22 cellular contexts compared by ENCODE assay signal in genomic region chr3:10534066-10534465, GRCh38. TPM values are rescaled to one million over a fixed set of nuclear protein-coding genes. Genes with fewer than 3 reads are reported as not detected.
DNase-seq lines count a peak whose midpoint lies in the region; TF ChIP-seq lines count a peak whose summit lies in the region.
"Had no signal": no experiment of that assay in that cellular context is flagged by ENCODE, and none has a peak within 500 bp of the region (broad histone marks: within the 10 kb centered on the region; RNA-seq: fewer than 3 reads in every experiment).

No MANE protein-coding gene starts in this region.

- no peak overlapping the region for H3K18ac ChIP-seq in neuronal stem cell (ENCODE audit: low read length)

- no peak overlapping the region for H3K14ac ChIP-seq in neuronal stem cell (ENCODE audit: low read length)

- H3K9me3 ChIP-seq in colonic mucosa: no peaks in the 10 kb centered on the region
- no peaks in the 10 kb centered on the region for H3K9me3 ChIP-seq in neuronal stem cell (replicated peaks in 1 of 2; ENCODE audit: control insufficient read depth in 2 of 2, insufficient read depth in 1 of 2, low read depth in 1 of 2, low read length in 2 of 2)
- no peaks in the 10 kb centered on the region for H3K9me3 ChIP-seq in testis
- no peaks in the 10 kb centered on the region for H3K9me3 ChIP-seq in CD8-positive, alpha-beta memory T cell (ENCODE audit: low read length)
- H3K9me3 ChIP-seq: BE2C, Caco-2 had no signal

- H3K9ac ChIP-seq in colonic mucosa (ENCODE audit: low read depth in 2 of 2, low read length in 2 of 2) (no peak overlapping the region), neuronal stem cell (ENCODE audit: low read depth, low read length, poor library complexity) (no peak overlapping the region)

- H3K4me1 ChIP-seq in colonic mucosa (no peaks in the 10 kb centered on the region), neuronal stem cell (ENCODE audit: control insufficient read depth in 2 of 2, insufficient read depth in 1 of 2, low read depth in 1 of 2, low read length in 2 of 2) (peaks cover 0 to 8% of the 10 kb centered on the region in 2 donors), testis (no peaks in the 10 kb centered on the region)
- no peaks in the 10 kb centered on the region for H3K4me1 ChIP-seq in CD8-positive, alpha-beta memory T cell (ENCODE audit: insufficient read depth, low read length)
- H3K4me1 ChIP-seq: BE2C, Caco-2 had no signal

- H3K27me3 ChIP-seq in colonic mucosa: no peaks in the 10 kb centered on the region
- H3K27me3 ChIP-seq in neuronal stem cell (ENCODE audit: control insufficient read depth in 3 of 3, insufficient read depth in 3 of 3, low read depth in 1 of 3, low read length in 3 of 3): peaks cover 0 to 4% (median 0%) of the 10 kb centered on the region in 3 experiments
- H3K27me3 ChIP-seq in testis: no peaks in the 10 kb centered on the region
- H3K27me3 ChIP-seq in CD8-positive, alpha-beta memory T cell (ENCODE audit: insufficient read depth, low read length, poor library complexity, severe bottlenecking): no peaks in the 10 kb centered on the region
- H3K27me3 ChIP-seq: BE2C had no signal

- no peak overlapping the region for H2BK15ac ChIP-seq in neuronal stem cell (ENCODE audit: low read length)

- peaks cover 1% of the 10 kb centered on the region for H3K36me3 Mint-ChIP-seq in activated naive CD4-positive, alpha-beta T cell treated with anti-CD3 and anti-CD28 coated beads, Interleukin-2, amount 50 U/mL, for 24 hours
- H3K36me3 Mint-ChIP-seq in activated naive CD4-positive, alpha-beta T cell treated with anti-CD3 and anti-CD28 coated beads, Interleukin-2, amount 10 ng/mL, durations not matched to agents 7 days and 5 days: no peaks in the 10 kb centered on the region
- H3K36me3 Mint-ChIP-seq in CD8-positive, alpha-beta memory T cell: peaks cover 0 to 3% (median 1%) of the 10 kb centered on the region in 3 donors
- H3K36me3 Mint-ChIP-seq: CD4-positive, CD25-positive, alpha-beta regulatory T cell had no signal

- DNase-seq in activated naive CD4-positive, alpha-beta T cell treated with anti-CD3 and anti-CD28 coated beads, Interleukin-2, amount 10 ng/mL, durations not matched to agents 7 days and 5 days: no peak
- peak; percentile 5 for DNase-seq in colonic mucosa
- no peak for DNase-seq in neuronal stem cell (ENCODE audit: low spot score)
- DNase-seq in testis: peak; percentile 4
- no peak for DNase-seq in NCI-H748 treated with DMSO at 0.1 percent for 48 hours (lab: John Stamatoyannopoulos, UW)
- DNase-seq in SK-N-DZ (ENCODE audit: low spot score): no peak
- no peak for DNase-seq in CD8-positive, alpha-beta memory T cell
- DNase-seq: BE2C; Caco-2; CD4-positive, CD25-positive, alpha-beta regulatory T cell; DMS153; GDM1; NCI-H1417; NCI-H187 treated with DMSO at 0.1 percent for 48 hours; NCI-H226; NCI-H524; PC-3; RPMI8226 had no signal

- H3K23ac ChIP-seq in neuronal stem cell (ENCODE audit: low read depth, low read length, poor library complexity): no peak overlapping the region

- no peak overlapping the region for H3K4me3 ChIP-seq in colonic mucosa
- no peak overlapping the region for H3K4me3 ChIP-seq in neuronal stem cell (ENCODE audit: low read length in 2 of 2)
- H3K4me3 ChIP-seq in testis: no peak overlapping the region
- H3K4me3 ChIP-seq in CD8-positive, alpha-beta memory T cell (ENCODE audit: low read length): no peak overlapping the region

- no peaks in the 10 kb centered on the region for H3K4me1 Mint-ChIP-seq in activated naive CD4-positive, alpha-beta T cell treated with anti-CD3 and anti-CD28 coated beads, Interleukin-2, amount 50 U/mL, for 24 hours
- H3K4me1 Mint-ChIP-seq in activated naive CD4-positive, alpha-beta T cell treated with anti-CD3 and anti-CD28 coated beads, Interleukin-2, amount 10 ng/mL, durations not matched to agents 7 days and 5 days: no peaks in the 10 kb centered on the region
- no peaks in the 10 kb centered on the region for H3K4me1 Mint-ChIP-seq in CD8-positive, alpha-beta memory T cell
- H3K4me1 Mint-ChIP-seq: CD4-positive, CD25-positive, alpha-beta regulatory T cell had no signal

- H3K9me3 Mint-ChIP-seq in activated naive CD4-positive, alpha-beta T cell treated with anti-CD3 and anti-CD28 coated beads, Interleukin-2, amount 50 U/mL, for 24 hours: no peaks in the 10 kb centered on the region
- H3K9me3 Mint-ChIP-seq in activated naive CD4-positive, alpha-beta T cell treated with anti-CD3 and anti-CD28 coated beads, Interleukin-2, amount 10 ng/mL, durations not matched to agents 7 days and 5 days: no peaks in the 10 kb centered on the region
- peaks cover 0 to 3% (median 3%) of the 10 kb centered on the region in 5 donors for H3K9me3 Mint-ChIP-seq in CD8-positive, alpha-beta memory T cell

- H3K36me3 ChIP-seq in colonic mucosa: no peaks in the 10 kb centered on the region
- no peaks in the 10 kb centered on the region for H3K36me3 ChIP-seq in neuronal stem cell (replicated peaks in 1 of 2; ENCODE audit: control insufficient read depth in 2 of 2, insufficient read depth in 2 of 2, low read length in 2 of 2)
- H3K36me3 ChIP-seq in testis (ENCODE audit: low read depth, missing control alignments): no peaks in the 10 kb centered on the region
- no peaks in the 10 kb centered on the region for H3K36me3 ChIP-seq in CD8-positive, alpha-beta memory T cell (ENCODE audit: insufficient read depth, low read length)
- H3K36me3 ChIP-seq: BE2C had no signal

- H3K79me1 ChIP-seq in neuronal stem cell (ENCODE audit: low read depth, low read length): no peaks in the 10 kb centered on the region

- H2AFZ ChIP-seq in neuronal stem cell (ENCODE audit: low read length): no peak overlapping the region

- H3K27ac ChIP-seq in colonic mucosa: no peak overlapping the region
- no peak overlapping the region for H3K27ac ChIP-seq in neuronal stem cell (replicated peaks; ENCODE audit: low read length)
- no peak overlapping the region for H3K27ac ChIP-seq in testis
- no peak overlapping the region for H3K27ac ChIP-seq in CD8-positive, alpha-beta memory T cell (ENCODE audit: low read depth, low read length)
- H3K27ac ChIP-seq: HL-60 had no signal

- POLR2A ChIA-PET in CD8-positive, alpha-beta memory T cell (lab: Charles Lee): no interaction called here

- H3K27me3 Mint-ChIP-seq in activated naive CD4-positive, alpha-beta T cell treated with anti-CD3 and anti-CD28 coated beads, Interleukin-2, amount 50 U/mL, for 24 hours: peaks cover 5% of the 10 kb centered on the region
- peaks cover 17% of the 10 kb centered on the region for H3K27me3 Mint-ChIP-seq in activated naive CD4-positive, alpha-beta T cell treated with anti-CD3 and anti-CD28 coated beads, Interleukin-2, amount 10 ng/mL, durations not matched to agents 7 days and 5 days
- H3K27me3 Mint-ChIP-seq in CD8-positive, alpha-beta memory T cell: peaks cover 17 to 27% of the 10 kb centered on the region in 2 donors

- WGBS in neuronal stem cell (ENCODE audit: extremely low coverage in 2 of 2, insufficient read length in 2 of 2, insufficient replicate concordance in 1 of 2), 2 donors: no CpG with 5 or more reads among the region's 4 CpGs
- WGBS in testis, 2 donors: 86 to 90% methylated on average over 4 of the region's 4 CpGs

- no peak overlapping the region for H3K4me3 Mint-ChIP-seq in activated naive CD4-positive, alpha-beta T cell treated with anti-CD3 and anti-CD28 coated beads, Interleukin-2, amount 50 U/mL, for 24 hours
- H3K4me3 Mint-ChIP-seq in activated naive CD4-positive, alpha-beta T cell treated with anti-CD3 and anti-CD28 coated beads, Interleukin-2, amount 10 ng/mL, durations not matched to agents 7 days and 5 days: no peak overlapping the region
- H3K4me3 Mint-ChIP-seq in CD8-positive, alpha-beta memory T cell: no peak overlapping the region
- H3K4me3 Mint-ChIP-seq: CD4-positive, CD25-positive, alpha-beta regulatory T cell had no signal

- no peak for TF ChIP-seq CTCF in colonic mucosa (IDR thresholded peaks at IDR 0.05)
- no peak for TF ChIP-seq CTCF in testis (IDR thresholded peaks at IDR 0.05)

- intact Hi-C loops in colonic mucosa (cut with DNase I) (no loop called here), testis (cut with DNase I; ENCODE audit: low total_unique reads) (no loop called here)

- no peak overlapping the region for H3K4ac ChIP-seq in neuronal stem cell (ENCODE audit: low read length)

- peak overlapping the region; percentile 76 for H3K27ac Mint-ChIP-seq in activated naive CD4-positive, alpha-beta T cell treated with anti-CD3 and anti-CD28 coated beads, Interleukin-2, amount 50 U/mL, for 24 hours
- H3K27ac Mint-ChIP-seq in activated naive CD4-positive, alpha-beta T cell treated with anti-CD3 and anti-CD28 coated beads, Interleukin-2, amount 10 ng/mL, durations not matched to agents 7 days and 5 days: no peak overlapping the region
- no peak overlapping the region for H3K27ac Mint-ChIP-seq in CD8-positive, alpha-beta memory T cell
- H3K27ac Mint-ChIP-seq: CD4-positive, CD25-positive, alpha-beta regulatory T cell had no signal

- H2AK5ac ChIP-seq in neuronal stem cell (ENCODE audit: low read depth, low read length): peak overlapping the region; percentile 57

- no peak overlapping the region for H4K91ac ChIP-seq in neuronal stem cell (ENCODE audit: low read depth, low read length, poor library complexity)

- no peak for TF ChIP-seq POLR2A in testis (IDR thresholded peaks at IDR 0.05)

- CTCF ChIA-PET in activated naive CD4-positive, alpha-beta T cell treated with anti-CD3 and anti-CD28 coated beads, Interleukin-2, amount 10 ng/mL, durations not matched to agents 7 days and 5 days (lab: Charles Lee): interaction anchor here (1.5 kb wide), 1 partner anchor 204 kb away, joined by 4 read pairs; no protein-coding TSS in a partner anchor
- CTCF ChIA-PET in CD8-positive, alpha-beta memory T cell (lab: Charles Lee): no interaction called here

- H2BK120ac ChIP-seq in neuronal stem cell (ENCODE audit: low read depth, low read length): no peak overlapping the region

- H3K4me2 ChIP-seq in neuronal stem cell (ENCODE audit: insufficient read depth, low read length, poor library complexity, severe bottlenecking): no peak overlapping the region

- H2BK12ac ChIP-seq in neuronal stem cell (ENCODE audit: low read length): no peak overlapping the region

- no peak overlapping the region for H2BK5ac ChIP-seq in neuronal stem cell (ENCODE audit: low read length)

- H4K8ac ChIP-seq in neuronal stem cell (ENCODE audit: low read depth, low read length): no peak overlapping the region

RNA-seq across cellular contexts. Expression of gene ATP2B2, which starts 28.7 kb away (rescaled TPM):
- under 1 TPM; 0.07 to 0.11 TPM for total RNA-seq in colonic mucosa
- polyA plus RNA-seq in neuronal stem cell (2013, experiment 1 of 2): 0.15 TPM
- polyA plus RNA-seq in neuronal stem cell (2013, experiment 2 of 2): 0.17 TPM
- total RNA-seq in testis: 1 to 10 TPM; 1.8 to 2.9 TPM
- 1.1 TPM for polyA plus RNA-seq in testis (ENCODE audit: insufficient read depth, low read depth, low replicate concordance)
- polyA plus RNA-seq in SK-N-DZ (2014; cell fraction: cytosol; rRNA removed): not detected in 2 replicates
- polyA plus RNA-seq in SK-N-DZ (2014; cell fraction: nucleus; rRNA removed): not detected in 2 replicates
- not detected for total RNA-seq in CD8-positive, alpha-beta memory T cell
- polyA plus RNA-seq in CD8-positive, alpha-beta memory T cell: not detected
- total RNA-seq: Caco-2; CD4-positive, CD25-positive, alpha-beta regulatory T cell; Daoy; M059J; PC-3 had no signal

Comparison
In these comparisons a context has a peak if more than half of its experiments do, and no peak if none do; other contexts are left out.
1. DNase-seq: peak in colonic mucosa (single experiment) and testis (single experiment); none in activated naive CD4-positive, alpha-beta T cell treated with anti-CD3 and anti-CD28 coated beads, Interleukin-2, amount 10 ng/mL, durations not matched to agents 7 days and 5 days (single experiment), neuronal stem cell (single experiment), NCI-H748 treated with DMSO at 0.1 percent for 48 hours (single experiment), SK-N-DZ (single experiment) and CD8-positive, alpha-beta memory T cell (0 of 5).